ENCODE assay signal across 7 cellular contexts in genomic region chr6:36441307-36441894, GRCh38. TPM values are rescaled to one million over a fixed set of nuclear protein-coding genes. Genes with fewer than 3 reads are reported as not detected.
DNase-seq lines count a peak whose midpoint lies in the region; ATAC-seq and TF ChIP-seq lines count a peak whose summit lies in the region.

No MANE protein-coding gene starts in this region.

- no peak for TF ChIP-seq CTCF in kidney epithelial cell (IDR thresholded peaks at IDR 0.05; ENCODE audit: insufficient read depth, low read length, poor library complexity, severe bottlenecking)

- no peak overlapping the region for H3K4me3 ChIP-seq in kidney epithelial cell (ENCODE audit: low read depth, low read length)

- DNase-seq in NCI-H345 treated with DMSO at 0.1 percent for 48 hours (lab: John Stamatoyannopoulos, UW; ENCODE audit: unreplicated experiment) (peak; percentile 89), cerebellar nuclear complex (lab: John Stamatoyannopoulos, UW) (peak; percentile 44 to 54), kidney epithelial cell (ENCODE audit: low read depth) (peak; percentile 96)
- peak; percentile 72 for DNase-seq in activated CD4-positive, CD25-positive, alpha-beta regulatory T cell treated with anti-CD3 and anti-CD28 coated beads, Interleukin-2, amount 50 U/mL, for 72 hours
- DNase-seq in stimulated activated CD4-positive, alpha-beta T cell treated with anti-CD3 and anti-CD28 coated beads, Interleukin-15, amount 100 ng/mL, for 24 hours = peak; percentile 92

- H3K27me3 ChIP-seq in kidney epithelial cell (ENCODE audit: control insufficient read depth, insufficient read depth, low read length) = no peaks in the 10 kb centered on the region

- ATAC-seq in GM18517 (IDR thresholded peaks at IDR 0.05; ENCODE audit: unreplicated experiment) = peak; percentile 56
- peak; percentile 48 for ATAC-seq in HG03139 (IDR thresholded peaks at IDR 0.05; ENCODE audit: unreplicated experiment)

- H3K36me3 ChIP-seq in kidney epithelial cell (ENCODE audit: control insufficient read depth, insufficient read depth, low read length) = no peaks in the 10 kb centered on the region

RNA-seq across cellular contexts. Expression of gene PXT1, which starts 1.3 kb away (rescaled TPM):
- total RNA-seq in kidney epithelial cell = not detected in 2 replicates

RNA-seq across cellular contexts. Expression of gene KCTD20, which starts 1.4 kb away (rescaled TPM):
- total RNA-seq in kidney epithelial cell = 51.6 and 55.2 TPM in 2 replicates

RNA-seq across cellular contexts. Expression of gene ETV7, which starts 53.9 kb away (rescaled TPM):
- total RNA-seq in kidney epithelial cell = 6.8 and 8.4 TPM in 2 replicates
